8 cellular contexts compared by ENCODE assay signal in genomic region chr7:5528071-5528814, GRCh38. TPM values are rescaled to one million over a fixed set of nuclear protein-coding genes. Genes with fewer than 3 reads are reported as not detected.
DNase-seq lines count a peak whose midpoint lies in the region; ATAC-seq and TF ChIP-seq lines count a peak whose summit lies in the region.

No MANE protein-coding gene starts in this region.

- H3K56ac ChIP-seq in H9 (ENCODE audit: insufficient read length, low read depth, low read length): no peak overlapping the region

- no peak for TF ChIP-seq CTCF in H9 (conservative IDR thresholded peaks at IDR 0.05)
- TF ChIP-seq CTCF in WI38 (IDR thresholded peaks at IDR 0.05; ENCODE audit: low read depth, low read length): no peak
- TF ChIP-seq CTCF in upper lobe of left lung (IDR thresholded peaks at IDR 0.05): no peak

- peak overlapping the region; percentile 69 for H3K4me2 ChIP-seq in H9 (ENCODE audit: insufficient read depth, insufficient read length, low read length)

- no peak overlapping the region for H3K23ac ChIP-seq in H9 (ENCODE audit: insufficient read length, low read depth, low read length)

- H3K79me2 ChIP-seq in H9 (ENCODE audit: insufficient read depth, low read length): peaks cover 4% of the 10 kb centered on the region; the same call in 1 of the 2 replicates

- H4K5ac ChIP-seq in H9 (ENCODE audit: insufficient read length, low read depth, low read length): no peak overlapping the region

- H3K27me3 Mint-ChIP-seq in H9 (ENCODE audit: low read depth): peaks cover 37% of the 10 kb centered on the region

- WGBS in H9 (ENCODE audit: extremely low coverage, insufficient read length, low lambda C conversion rate): no CpG with 5 or more reads among the region's 34 CpGs
- 19 to 23% methylated on average over 7 to 29 of the region's 34 CpGs for WGBS in upper lobe of left lung, 2 donors

- peaks cover 2 to 13% of the 10 kb centered on the region in 2 experiments for H3K9me3 Mint-ChIP-seq in H9

- H3K9ac ChIP-seq in H9 (ENCODE audit: extremely low read depth, insufficient read length, low read length): peak overlapping the region; percentile 92

- DNase-seq in H9 (no peak), mucosa of gallbladder (ENCODE audit: low spot score) (peak; percentile 46), upper lobe of left lung (peak in 1 of 2 donors; percentile 78), activated gamma-delta T cell (lab: John Stamatoyannopoulos, UW) (no peak)
- peak in 1 of 3 donors; percentile 34 for DNase-seq in effector memory CD4-positive, alpha-beta T cell
- no peak for DNase-seq in effector CD8-positive, alpha-beta T cell (lab: John Stamatoyannopoulos, UW)

- H3K4me1 ChIP-seq in H9 (ENCODE audit: insufficient read depth, low read length): no peaks in the 10 kb centered on the region
- H3K4me1 ChIP-seq in effector memory CD4-positive, alpha-beta T cell (ENCODE audit: control insufficient read depth, insufficient read depth, low read length, poor library complexity, severe bottlenecking): peaks cover 14% of the 10 kb centered on the region
- H3K4me1 ChIP-seq in upper lobe of left lung: peaks cover 35 to 61% (median 44%) of the 10 kb centered on the region in 4 donors

- H2BK20ac ChIP-seq in H9 (ENCODE audit: low read depth, low read length, poor library complexity, severe bottlenecking): no peak overlapping the region

- TF ChIP-seq EP300 in upper lobe of left lung (IDR thresholded peaks at IDR 0.05): no peak

- peak overlapping the region; percentile 98 for H3K4me3 ChIP-seq in WI38 (ENCODE audit: low read depth, low read length)
- H3K4me3 ChIP-seq in effector memory CD4-positive, alpha-beta T cell (ENCODE audit: insufficient read depth, low read depth, low read length, poor library complexity, severe bottlenecking): peak overlapping the region; percentile 67
- peak overlapping the region; percentile 77 to 100 (median 90) for H3K4me3 ChIP-seq in upper lobe of left lung

- H4K20me1 ChIP-seq in H9 (ENCODE audit: control insufficient read depth, insufficient read depth, insufficient read length): peaks cover under 1% of the 10 kb centered on the region

- H3K36me3 Mint-ChIP-seq in H9 (ENCODE audit: insufficient read depth in 1 of 3, low read depth in 3 of 3): peaks cover 52 to 63% (median 60%) of the 10 kb centered on the region in 3 experiments

- no peaks in the 10 kb centered on the region for H3K27me3 ChIP-seq in H9 (ENCODE audit: insufficient read depth, low read length)
- H3K27me3 ChIP-seq in effector memory CD4-positive, alpha-beta T cell (replicated peaks; ENCODE audit: control insufficient read depth, insufficient read depth, low read length, poor library complexity, severe bottlenecking): no peaks in the 10 kb centered on the region
- no peaks in the 10 kb centered on the region for H3K27me3 ChIP-seq in upper lobe of left lung

- peak overlapping the region; percentile 70 for H4K8ac ChIP-seq in H9 (replicated peaks; ENCODE audit: insufficient read length, low read depth, low read length)

- peaks cover 5% of the 10 kb centered on the region for H3K23me2 ChIP-seq in H9 (ENCODE audit: insufficient read length, low read depth, low read length, poor library complexity, severe bottlenecking)

- no peak overlapping the region for H2BK120ac ChIP-seq in H9 (ENCODE audit: low read depth, low read length, poor library complexity, severe bottlenecking)

- no peaks in the 10 kb centered on the region for H3K9me3 ChIP-seq in H9 (ENCODE audit: control insufficient read depth, low read depth, low read length)
- H3K9me3 ChIP-seq in effector memory CD4-positive, alpha-beta T cell (ENCODE audit: control insufficient read depth, low read length): no peaks in the 10 kb centered on the region
- H3K9me3 ChIP-seq in upper lobe of left lung: no peaks in the 10 kb centered on the region

- H3K4me3 Mint-ChIP-seq in H9: peak overlapping the region; percentile 96 to 99

- peaks cover 35 to 45% of the 10 kb centered on the region in 2 experiments for H3K4me1 Mint-ChIP-seq in H9

- TF ChIP-seq POLR2A in upper lobe of left lung (IDR thresholded peaks at IDR 0.05): peak in 1 of 4 donors; percentile 11

- H2BK15ac ChIP-seq in H9 (ENCODE audit: low read depth, low read length): no peak overlapping the region

- peak overlapping the region; percentile 9 for H3K18ac ChIP-seq in H9 (ENCODE audit: insufficient read length, low read depth, low read length)

- no peak overlapping the region for H2AK5ac ChIP-seq in H9 (ENCODE audit: insufficient read length, low read length)

- H3K36me3 ChIP-seq in effector memory CD4-positive, alpha-beta T cell (ENCODE audit: control insufficient read depth, insufficient read depth, low read length): peaks cover 36% of the 10 kb centered on the region
- peaks cover 31 to 60% (median 48%) of the 10 kb centered on the region in 4 donors for H3K36me3 ChIP-seq in upper lobe of left lung

- no peak overlapping the region for H2BK5ac ChIP-seq in H9 (ENCODE audit: insufficient read length, low read length)

- no peak overlapping the region for H2BK12ac ChIP-seq in H9 (ENCODE audit: insufficient read length, low read depth, low read length)

- no peak overlapping the region for H3T11ph ChIP-seq in H9 (ENCODE audit: low read length)

- peak overlapping the region; percentile 97 to 99 (median 97); a peak in 6 of 7 replicates for H3K27ac Mint-ChIP-seq in H9

- ATAC-seq in upper lobe of left lung (ENCODE audit: low FRiP score in 2 of 2) (no peak), GM21825 (IDR thresholded peaks at IDR 0.05; ENCODE audit: unreplicated experiment) (no peak)

- peak overlapping the region; percentile 77 for H3K14ac ChIP-seq in H9 (ENCODE audit: insufficient read depth, low read length)

- H3K27ac ChIP-seq in H9 (ENCODE audit: insufficient read length, low read depth, low read length) (peak overlapping the region; percentile 1), upper lobe of left lung (peak overlapping the region; percentile 99 to 100 (median 100))
- H3K27ac ChIP-seq in effector memory CD4-positive, alpha-beta T cell (ENCODE audit: insufficient read depth, low read length, poor library complexity, severe bottlenecking): peak overlapping the region; percentile 74

- H3K79me1 ChIP-seq in H9 (ENCODE audit: insufficient read depth, low read depth, low read length, poor library complexity, severe bottlenecking): no peaks in the 10 kb centered on the region

- H2AFZ ChIP-seq in H9 (ENCODE audit: low read length): no peak overlapping the region

- no peak overlapping the region for H4K91ac ChIP-seq in H9 (ENCODE audit: insufficient read length, low read depth, low read length)

- no peak overlapping the region for H3K4ac ChIP-seq in H9 (ENCODE audit: low read depth, low read length)

RNA-seq across cellular contexts. Expression of gene ACTB, which starts 2.2 kb away (rescaled TPM):
- total RNA-seq in H9 (2021): 5,597 and 5,803 TPM in 2 replicates
- total RNA-seq in mucosa of gallbladder: 4,630 TPM
- total RNA-seq in upper lobe of left lung: 1,000 to 10,000 TPM; 1,290 to 6,239 (median 4,085) TPM

RNA-seq across cellular contexts. Expression of gene FBXL18, which starts 14.6 kb away (rescaled TPM):
- total RNA-seq in H9 (2021) (22.2 and 22.6 TPM in 2 replicates), mucosa of gallbladder (12.1 TPM), upper lobe of left lung (10 to 100 TPM in 4 of 6 donors, 1 to 10 TPM in 2; 8.1 to 22.0 (median 11.4) TPM)

Comparison
In these comparisons a context has a peak if more than half of its experiments do, and no peak if none do; other contexts are left out.
1. H3K27ac ChIP-seq: peak in every context shown above with its lines; median percentile 100 in upper lobe of left lung; 74 in effector memory CD4-positive, alpha-beta T cell; 1 in H9.